8 cellular contexts compared by ENCODE assay signal in genomic region chr9:110058304-110058953, GRCh38.
DNase-seq lines count a peak whose midpoint lies in the region; ATAC-seq and TF ChIP-seq lines count a peak whose summit lies in the region.

No MANE protein-coding gene starts in this region.

- peaks cover 4 to 15% (median 7%) of the 10 kb centered on the region in 4 donors for H3K4me1 Mint-ChIP-seq in CD4-positive, alpha-beta memory T cell
- peaks cover 73% of the 10 kb centered on the region for H3K4me1 Mint-ChIP-seq in activated B cell treated with CpG ODN at 0.5 μM for 24 hours

- H3K18ac ChIP-seq in mesendoderm (ENCODE audit: low read length) = no peak overlapping the region

- CTCF ChIA-PET in CD4-positive, alpha-beta memory T cell (lab: Charles Lee; ENCODE audit: partially characterized antibody) = interaction anchor here (0.6 to 10.6 kb wide), 28 partner anchors 8 to 177 kb away, joined by 3 to 262 read pairs (median 4); no protein-coding TSS in a partner anchor
- CTCF ChIA-PET in activated B cell treated with CpG ODN at 0.5 μM for 24 hours (lab: Charles Lee) = interaction anchor here (0.7 to 6.3 kb wide), 15 partner anchors 15 to 177 kb away, joined by 3 to 67 read pairs (median 4); no protein-coding TSS in a partner anchor

- POLR2A ChIA-PET in CD4-positive, alpha-beta memory T cell (lab: Charles Lee; ENCODE audit: partially characterized antibody) = interaction anchor here (0.9 to 1.4 kb wide), 2 partner anchors 90 to 155 kb away, joined by 3 to 7 read pairs; no protein-coding TSS in a partner anchor
- POLR2A ChIA-PET in activated B cell treated with CpG ODN at 0.5 μM for 24 hours (lab: Charles Lee) = interaction anchor here (1.1 to 12.0 kb wide), 7 partner anchors 9 to 153 kb away, joined by 4 to 412 read pairs (median 24); no protein-coding TSS in a partner anchor

- H3K9me3 ChIP-seq in CD4-positive, alpha-beta memory T cell (ENCODE audit: control insufficient read depth in 1 of 2, low read length in 2 of 2) = no peaks in the 10 kb centered on the region
- H3K9me3 ChIP-seq in colonic mucosa = no peaks in the 10 kb centered on the region

- peaks cover 0 to 1% (median 0%) of the 10 kb centered on the region in 8 donors for H3K9me3 Mint-ChIP-seq in CD4-positive, alpha-beta memory T cell
- no peaks in the 10 kb centered on the region for H3K9me3 Mint-ChIP-seq in activated B cell treated with CpG ODN at 0.5 μM for 24 hours

- H3K4me3 ChIP-seq in CD4-positive, alpha-beta memory T cell (ENCODE audit: low read length in 2 of 2) = no peak overlapping the region
- H3K4me3 ChIP-seq in colonic mucosa (no peak overlapping the region), mesendoderm (ENCODE audit: low read length) (no peak overlapping the region)

- no peaks in the 10 kb centered on the region for H3K27me3 ChIP-seq in CD4-positive, alpha-beta memory T cell (ENCODE audit: insufficient read depth, low read length)
- H3K27me3 ChIP-seq in colonic mucosa (no peaks in the 10 kb centered on the region), mesendoderm (ENCODE audit: insufficient read depth, low read length, poor library complexity) (no peaks in the 10 kb centered on the region)

- no peak overlapping the region for H2BK5ac ChIP-seq in mesendoderm (ENCODE audit: low read length)

- H2BK15ac ChIP-seq in mesendoderm (replicated peaks; ENCODE audit: low read depth) = no peak overlapping the region

- no peak overlapping the region for H2AK5ac ChIP-seq in mesendoderm (ENCODE audit: low read length)

- no peaks in the 10 kb centered on the region for H3K27me3 Mint-ChIP-seq in CD4-positive, alpha-beta memory T cell
- H3K27me3 Mint-ChIP-seq in activated B cell treated with CpG ODN at 0.5 μM for 24 hours = no peaks in the 10 kb centered on the region

- H3K23ac ChIP-seq in mesendoderm (ENCODE audit: low read length) = no peak overlapping the region

- H3K27ac ChIP-seq in CD4-positive, alpha-beta memory T cell (ENCODE audit: low read depth, low read length) = no peak overlapping the region
- H3K27ac ChIP-seq in colonic mucosa (no peak overlapping the region), mesendoderm (ENCODE audit: low read depth, low read length) (no peak overlapping the region)

- H3K4me2 ChIP-seq in mesendoderm (ENCODE audit: low read length) = no peak overlapping the region

- peak in 4 of 5 donors; percentile 40 to 48 (median 47) for DNase-seq in CD4-positive, alpha-beta memory T cell
- DNase-seq in NCI-H1417 (lab: John Stamatoyannopoulos, UW) = peak; percentile 7 to 88 (median 70)
- no peak for DNase-seq in activated B cell treated with CpG ODN at 0.5 μM for 24 hours
- DNase-seq in colonic mucosa = peak; percentile 78
- DNase-seq in mesendoderm = peak; percentile 92
- peak; percentile 60 for DNase-seq in ureter (ENCODE audit: low spot score)
- DNase-seq in inferior parietal cortex (ENCODE audit: extremely low spot score) = no peak

- H4K5ac ChIP-seq in mesendoderm (ENCODE audit: low read length) = no peak overlapping the region

- WGBS in mesendoderm (ENCODE audit: extremely low coverage, insufficient coverage, low lambda C conversion rate) = no CpG with 5 or more reads among the region's 5 CpGs

- no peak overlapping the region for H4K8ac ChIP-seq in mesendoderm (ENCODE audit: low read depth, low read length)

- H3K4ac ChIP-seq in mesendoderm (ENCODE audit: low read depth, low read length) = no peak overlapping the region

- no peak overlapping the region for H3K56ac ChIP-seq in mesendoderm (ENCODE audit: low read length)

- intact Hi-C loops in CD4-positive, alpha-beta memory T cell (cut with micrococcal nuclease) = loop anchor here (1.0 to 2.0 kb wide), 4 partner anchors 54 to 159 kb away; no protein-coding TSS in a partner anchor
- intact Hi-C loops in activated B cell treated with CpG ODN at 0.5 μM for 24 hours (cut with micrococcal nuclease) (loop anchor here (1.0 to 5.0 kb wide), 6 partner anchors 9 to 484 kb away; no protein-coding TSS in a partner anchor), colonic mucosa (cut with DNase I) (loop anchor here (2.0 to 5.0 kb wide), 2 partner anchors 94 to 156 kb away; no protein-coding TSS in a partner anchor)

- TF ChIP-seq CTCF in activated B cell treated with CpG ODN at 0.5 μM for 24 hours (IDR thresholded peaks at IDR 0.05) = no peak
- TF ChIP-seq CTCF in colonic mucosa (IDR thresholded peaks at IDR 0.05) = peak; percentile 52

- H3K79me2 ChIP-seq in mesendoderm (ENCODE audit: control insufficient read depth, insufficient read depth, low read length) = peaks cover 4% of the 10 kb centered on the region

- ATAC-seq in GM21723 (IDR thresholded peaks at IDR 0.05; ENCODE audit: unreplicated experiment) (peak; percentile 55), activated B cell treated with CpG ODN at 0.5 μM for 24 hours (ENCODE audit: low read depth) (peak; percentile 75)

- H3K27ac Mint-ChIP-seq in CD4-positive, alpha-beta memory T cell = no peak overlapping the region
- H3K27ac Mint-ChIP-seq in activated B cell treated with CpG ODN at 0.5 μM for 24 hours = peak overlapping the region; percentile 83

- H3K36me3 Mint-ChIP-seq in CD4-positive, alpha-beta memory T cell = peaks cover 3 to 6% of the 10 kb centered on the region in 2 donors
- peaks cover 71% of the 10 kb centered on the region for H3K36me3 Mint-ChIP-seq in activated B cell treated with CpG ODN at 0.5 μM for 24 hours (ENCODE audit: low read depth)

- H3K9ac ChIP-seq in colonic mucosa (ENCODE audit: low read depth in 2 of 2, low read length in 2 of 2) = no peak overlapping the region
- no peak overlapping the region for H3K9ac ChIP-seq in mesendoderm (ENCODE audit: low read length)

- no peaks in the 10 kb centered on the region for H3K36me3 ChIP-seq in CD4-positive, alpha-beta memory T cell (ENCODE audit: insufficient read depth, low read length)
- no peaks in the 10 kb centered on the region for H3K36me3 ChIP-seq in colonic mucosa
- no peaks in the 10 kb centered on the region for H3K36me3 ChIP-seq in mesendoderm (ENCODE audit: control insufficient read depth, insufficient read depth, low read length)

- H3K4me3 Mint-ChIP-seq in CD4-positive, alpha-beta memory T cell = no peak overlapping the region
- peak overlapping the region; percentile 33 for H3K4me3 Mint-ChIP-seq in activated B cell treated with CpG ODN at 0.5 μM for 24 hours

- no peaks in the 10 kb centered on the region for H3K4me1 ChIP-seq in CD4-positive, alpha-beta memory T cell (ENCODE audit: insufficient read depth, low read length)
- H3K4me1 ChIP-seq in colonic mucosa = no peaks in the 10 kb centered on the region
- H3K4me1 ChIP-seq in mesendoderm (ENCODE audit: control insufficient read depth, low read depth, low read length) = no peaks in the 10 kb centered on the region

- no peak overlapping the region for H2BK120ac ChIP-seq in mesendoderm (ENCODE audit: low read depth, low read length)

- H3K79me1 ChIP-seq in mesendoderm (ENCODE audit: low read length) = peaks cover 5% of the 10 kb centered on the region

Comparison
In these comparisons a context has a peak if more than half of its experiments do, and no peak if none do; other contexts are left out.
1. DNase-seq: peak in CD4-positive, alpha-beta memory T cell (4 of 5), NCI-H1417 (3 of 3), colonic mucosa (single experiment), mesendoderm (single experiment) and ureter (single experiment); none in activated B cell treated with CpG ODN at 0.5 μM for 24 hours (single experiment) and inferior parietal cortex (single experiment).